ENCODE assay signal across 1 cellular context in genomic region chr20:51541189-51542032, GRCh38.
TF ChIP-seq lines count a peak whose summit lies in the region.

No MANE protein-coding gene starts in this region.

TF ChIP-seq in HepG2, 621 proteins besides CTCF, POLR2A, EP300 and RAD21 (continued from another document and continues in another):
- TF ChIP-seq ZNF639 (CRISPR knock-in tag; conservative IDR thresholded peaks at IDR 0.05) (no peak; the same call in 1 of the 2 replicates), HNF4A (CRISPR knock-in tag; IDR thresholded peaks at IDR 0.05) (peak; percentile 93), ZC3H4 (CRISPR knock-in tag; IDR thresholded peaks at IDR 0.05; ENCODE audit: borderline replicate concordance) (no peak), ZNF709 (CRISPR knock-in tag; IDR thresholded peaks at IDR 0.05) (peak; percentile 47), FOSL1 (CRISPR knock-in tag; IDR thresholded peaks at IDR 0.05; ENCODE audit: borderline replicate concordance) (no peak), ZNF660 (CRISPR knock-in tag; IDR thresholded peaks at IDR 0.05; ENCODE audit: borderline replicate concordance, low read depth) (no peak), SNRNP70 (IDR thresholded peaks at IDR 0.05; ENCODE audit: low read depth, low read length) (no peak), ELF1 (CRISPR knock-in tag; IDR thresholded peaks at IDR 0.05) (peak; percentile 49), ZSCAN5A (CRISPR knock-in tag; IDR thresholded peaks at IDR 0.05; ENCODE audit: borderline replicate concordance) (peak; percentile 92), U2AF1 (optimal IDR thresholded peaks at IDR 0.05; ENCODE audit: low read depth, low read length) (peak; percentile 76), KLF15 (CRISPR knock-in tag; IDR thresholded peaks at IDR 0.05; ENCODE audit: borderline replicate concordance) (no peak), JARID2 (CRISPR knock-in tag; IDR thresholded peaks at IDR 0.05; ENCODE audit: insufficient replicate concordance) (no peak), STAG1 (CRISPR knock-in tag; IDR thresholded peaks at IDR 0.05) (no peak), E2F2 (CRISPR knock-in tag; IDR thresholded peaks at IDR 0.05; ENCODE audit: borderline replicate concordance) (no peak), ZNF740 (CRISPR knock-in tag; IDR thresholded peaks at IDR 0.05) (no peak), ZNF746 (CRISPR knock-in tag; IDR thresholded peaks at IDR 0.05) (peak; percentile 89), SP2 (CRISPR knock-in tag; IDR thresholded peaks at IDR 0.05) (no peak), ZNF101 (CRISPR knock-in tag; IDR thresholded peaks at IDR 0.05; ENCODE audit: borderline replicate concordance, low read depth) (no peak), GMEB2 (CRISPR knock-in tag; IDR thresholded peaks at IDR 0.05; ENCODE audit: low read depth) (no peak), HNRNPH1 (optimal IDR thresholded peaks at IDR 0.05; ENCODE audit: low read depth, low read length) (no peak), ZNF790 (CRISPR knock-in tag; IDR thresholded peaks at IDR 0.05; ENCODE audit: borderline replicate concordance) (no peak), POGK (CRISPR knock-in tag; conservative IDR thresholded peaks at IDR 0.05) (peak; percentile 20; the same call in 1 of the 2 replicates), ZNF263 (CRISPR knock-in tag; IDR thresholded peaks at IDR 0.05) (peak; percentile 95), MED1 (CRISPR knock-in tag; IDR thresholded peaks at IDR 0.05) (peak; percentile 49; the same call in 1 of the 2 replicates), MYNN (CRISPR knock-in tag; IDR thresholded peaks at IDR 0.05; ENCODE audit: low read depth) (no peak), GATA4 (IDR thresholded peaks at IDR 0.05; ENCODE audit: borderline replicate concordance, low read depth) (peak; percentile 80; the same call in 1 of the 2 replicates), GFI1 (CRISPR knock-in tag; IDR thresholded peaks at IDR 0.05; ENCODE audit: borderline replicate concordance) (0 out of 2 replicates have a peak, but pooled peaks have one; percentile 40), LCORL (IDR thresholded peaks at IDR 0.05) (no peak), LCORL (CRISPR knock-in tag; IDR thresholded peaks at IDR 0.05) (peak; percentile 98), BCLAF1 (IDR thresholded peaks at IDR 0.05) (no peak), CREB1 (IDR thresholded peaks at IDR 0.05) (no peak), CREB1 (CRISPR knock-in tag; IDR thresholded peaks at IDR 0.05) (no peak), ZNF784 (CRISPR knock-in tag; IDR thresholded peaks at IDR 0.05; ENCODE audit: borderline replicate concordance) (no peak), GATAD2A (CRISPR knock-in tag; IDR thresholded peaks at IDR 0.05) (peak; percentile 84), ZSCAN21 (CRISPR knock-in tag; IDR thresholded peaks at IDR 0.05; ENCODE audit: borderline replicate concordance) (peak; percentile 37; the same call in 1 of the 2 replicates), ZNF260 (CRISPR knock-in tag; IDR thresholded peaks at IDR 0.05; ENCODE audit: borderline replicate concordance, low read depth) (no peak), ZNF274 (CRISPR knock-in tag; IDR thresholded peaks at IDR 0.05) (no peak), SIX1 (CRISPR knock-in tag; IDR thresholded peaks at IDR 0.05; ENCODE audit: borderline replicate concordance) (no peak; the same call in 1 of the 2 replicates), PHF8 (CRISPR knock-in tag; IDR thresholded peaks at IDR 0.05) (peak; percentile 51), SIN3A (IDR thresholded peaks at IDR 0.05; ENCODE audit: borderline replicate concordance, low read depth, low read length) (peak; percentile 89), AKNA (CRISPR knock-in tag; IDR thresholded peaks at IDR 0.05; ENCODE audit: borderline replicate concordance) (no peak), IRF9 (CRISPR knock-in tag; IDR thresholded peaks at IDR 0.05; ENCODE audit: borderline replicate concordance) (no peak), XBP1 (CRISPR knock-in tag; IDR thresholded peaks at IDR 0.05) (no peak), HOXD1 (CRISPR knock-in tag; IDR thresholded peaks at IDR 0.05) (no peak), ZNF550 (CRISPR knock-in tag; IDR thresholded peaks at IDR 0.05; ENCODE audit: borderline replicate concordance) (no peak)
